Comparison of ENCODE assay signal across 1 cellular context in the genomic region with DNA sequence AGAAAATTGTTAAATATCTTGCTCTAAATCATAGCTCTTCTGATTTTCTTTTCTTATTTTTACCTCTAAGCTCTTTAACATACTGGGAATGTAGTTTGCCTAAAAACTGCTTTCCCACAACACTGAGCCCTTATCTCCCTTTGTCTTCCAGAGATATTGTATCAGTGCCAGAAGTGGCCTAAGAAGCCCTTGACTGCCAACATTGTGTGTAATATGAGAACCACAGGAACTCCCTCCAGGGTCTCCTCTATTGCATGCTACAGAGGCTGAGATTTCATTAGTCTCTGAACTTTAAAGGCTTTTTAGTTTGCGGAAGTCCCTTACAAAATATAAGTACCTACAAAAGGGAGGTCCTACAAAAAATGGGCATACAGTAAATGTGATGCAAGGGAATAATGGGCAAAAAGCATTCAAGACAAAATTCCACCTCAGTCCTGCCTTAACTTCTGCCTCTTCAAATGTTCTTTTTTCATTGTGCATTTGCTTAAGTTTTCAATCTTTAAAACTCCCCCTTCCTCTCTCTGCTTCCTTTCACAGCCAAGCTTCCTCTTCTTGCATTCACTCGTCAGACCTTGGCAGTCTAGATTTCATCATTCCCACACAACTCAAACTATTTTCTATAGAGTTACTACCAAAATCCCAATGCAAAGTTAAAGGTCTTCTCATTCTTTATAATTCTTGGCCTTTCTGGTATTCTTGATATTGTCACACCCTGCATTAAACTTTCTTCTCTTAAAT.
TF ChIP-seq lines count a peak whose summit lies in the region.

No MANE protein-coding gene starts in this region.

TF ChIP-seq in HEK293, 187 proteins besides CTCF, POLR2A, EP300 and RAD21 (continued from another document):
- TF ChIP-seq, protein P1, sequence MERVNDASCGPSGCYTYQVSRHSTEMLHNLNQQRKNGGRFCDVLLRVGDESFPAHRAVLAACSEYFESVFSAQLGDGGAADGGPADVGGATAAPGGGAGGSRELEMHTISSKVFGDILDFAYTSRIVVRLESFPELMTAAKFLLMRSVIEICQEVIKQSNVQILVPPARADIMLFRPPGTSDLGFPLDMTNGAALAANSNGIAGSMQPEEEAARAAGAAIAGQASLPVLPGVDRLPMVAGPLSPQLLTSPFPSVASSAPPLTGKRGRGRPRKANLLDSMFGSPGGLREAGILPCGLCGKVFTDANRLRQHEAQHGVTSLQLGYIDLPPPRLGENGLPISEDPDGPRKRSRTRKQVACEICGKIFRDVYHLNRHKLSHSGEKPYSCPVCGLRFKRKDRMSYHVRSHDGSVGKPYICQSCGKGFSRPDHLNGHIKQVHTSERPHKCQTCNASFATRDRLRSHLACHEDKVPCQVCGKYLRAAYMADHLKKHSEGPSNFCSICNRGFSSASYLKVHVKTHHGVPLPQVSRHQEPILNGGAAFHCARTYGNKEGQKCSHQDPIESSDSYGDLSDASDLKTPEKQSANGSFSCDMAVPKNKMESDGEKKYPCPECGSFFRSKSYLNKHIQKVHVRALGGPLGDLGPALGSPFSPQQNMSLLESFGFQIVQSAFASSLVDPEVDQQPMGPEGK (tag by site-specific recombination; IDR thresholded peaks at IDR 0.05), result 0 out of 2 replicates have a peak, but pooled peaks have one; percentile 11
- TF ChIP-seq ZNF366 (tag by site-specific recombination; conservative IDR thresholded peaks at IDR 0.05) (peak; percentile 83), MZF1 (tag by site-specific recombination; IDR thresholded peaks at IDR 0.05; ENCODE audit: borderline replicate concordance) (peak; percentile 63), ZBTB8A (tag by site-specific recombination; IDR thresholded peaks at IDR 0.05) (peak; percentile 82), KLF10 (tag by site-specific recombination; IDR thresholded peaks at IDR 0.05) (0 out of 2 replicates have a peak, but pooled peaks have one; percentile 36), ZNF184 (tag by site-specific recombination; IDR thresholded peaks at IDR 0.05) (peak; percentile 29; the same call in 1 of the 2 replicates), ZNF561 (tag by site-specific recombination; IDR thresholded peaks at IDR 0.05; ENCODE audit: borderline replicate concordance) (peak; percentile 68; the same call in 1 of the 2 replicates), ZXDB (tag by site-specific recombination; IDR thresholded peaks at IDR 0.05) (peak; percentile 75), ZNF76 (tag by site-specific recombination; IDR thresholded peaks at IDR 0.05; ENCODE audit: borderline replicate concordance, low read depth) (no peak), ZNF660 (tag by site-specific recombination; IDR thresholded peaks at IDR 0.05) (peak; percentile 92), ZNF394 (tag by site-specific recombination; IDR thresholded peaks at IDR 0.05; ENCODE audit: borderline replicate concordance) (peak; percentile 61; the same call in 1 of the 2 replicates)
- TF ChIP-seq, protein P2, sequence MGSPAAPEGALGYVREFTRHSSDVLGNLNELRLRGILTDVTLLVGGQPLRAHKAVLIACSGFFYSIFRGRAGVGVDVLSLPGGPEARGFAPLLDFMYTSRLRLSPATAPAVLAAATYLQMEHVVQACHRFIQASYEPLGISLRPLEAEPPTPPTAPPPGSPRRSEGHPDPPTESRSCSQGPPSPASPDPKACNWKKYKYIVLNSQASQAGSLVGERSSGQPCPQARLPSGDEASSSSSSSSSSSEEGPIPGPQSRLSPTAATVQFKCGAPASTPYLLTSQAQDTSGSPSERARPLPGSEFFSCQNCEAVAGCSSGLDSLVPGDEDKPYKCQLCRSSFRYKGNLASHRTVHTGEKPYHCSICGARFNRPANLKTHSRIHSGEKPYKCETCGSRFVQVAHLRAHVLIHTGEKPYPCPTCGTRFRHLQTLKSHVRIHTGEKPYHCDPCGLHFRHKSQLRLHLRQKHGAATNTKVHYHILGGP (tag by site-specific recombination; IDR thresholded peaks at IDR 0.05), result 0 out of 2 replicates have a peak, but pooled peaks have one; percentile 25
- TF ChIP-seq, protein P3, sequence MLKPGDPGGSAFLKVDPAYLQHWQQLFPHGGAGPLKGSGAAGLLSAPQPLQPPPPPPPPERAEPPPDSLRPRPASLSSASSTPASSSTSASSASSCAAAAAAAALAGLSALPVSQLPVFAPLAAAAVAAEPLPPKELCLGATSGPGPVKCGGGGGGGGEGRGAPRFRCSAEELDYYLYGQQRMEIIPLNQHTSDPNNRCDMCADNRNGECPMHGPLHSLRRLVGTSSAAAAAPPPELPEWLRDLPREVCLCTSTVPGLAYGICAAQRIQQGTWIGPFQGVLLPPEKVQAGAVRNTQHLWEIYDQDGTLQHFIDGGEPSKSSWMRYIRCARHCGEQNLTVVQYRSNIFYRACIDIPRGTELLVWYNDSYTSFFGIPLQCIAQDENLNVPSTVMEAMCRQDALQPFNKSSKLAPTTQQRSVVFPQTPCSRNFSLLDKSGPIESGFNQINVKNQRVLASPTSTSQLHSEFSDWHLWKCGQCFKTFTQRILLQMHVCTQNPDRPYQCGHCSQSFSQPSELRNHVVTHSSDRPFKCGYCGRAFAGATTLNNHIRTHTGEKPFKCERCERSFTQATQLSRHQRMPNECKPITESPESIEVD (tag by site-specific recombination; IDR thresholded peaks at IDR 0.05), result peak; percentile 99
- TF ChIP-seq, protein P4, sequence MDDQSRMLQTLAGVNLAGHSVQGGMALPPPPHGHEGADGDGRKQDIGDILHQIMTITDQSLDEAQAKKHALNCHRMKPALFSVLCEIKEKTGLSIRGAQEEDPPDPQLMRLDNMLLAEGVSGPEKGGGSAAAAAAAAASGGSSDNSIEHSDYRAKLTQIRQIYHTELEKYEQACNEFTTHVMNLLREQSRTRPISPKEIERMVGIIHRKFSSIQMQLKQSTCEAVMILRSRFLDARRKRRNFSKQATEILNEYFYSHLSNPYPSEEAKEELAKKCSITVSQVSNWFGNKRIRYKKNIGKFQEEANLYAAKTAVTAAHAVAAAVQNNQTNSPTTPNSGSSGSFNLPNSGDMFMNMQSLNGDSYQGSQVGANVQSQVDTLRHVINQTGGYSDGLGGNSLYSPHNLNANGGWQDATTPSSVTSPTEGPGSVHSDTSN (CRISPR knock-in tag; IDR thresholded peaks at IDR 0.05), result no peak
- TF ChIP-seq, protein P5, sequence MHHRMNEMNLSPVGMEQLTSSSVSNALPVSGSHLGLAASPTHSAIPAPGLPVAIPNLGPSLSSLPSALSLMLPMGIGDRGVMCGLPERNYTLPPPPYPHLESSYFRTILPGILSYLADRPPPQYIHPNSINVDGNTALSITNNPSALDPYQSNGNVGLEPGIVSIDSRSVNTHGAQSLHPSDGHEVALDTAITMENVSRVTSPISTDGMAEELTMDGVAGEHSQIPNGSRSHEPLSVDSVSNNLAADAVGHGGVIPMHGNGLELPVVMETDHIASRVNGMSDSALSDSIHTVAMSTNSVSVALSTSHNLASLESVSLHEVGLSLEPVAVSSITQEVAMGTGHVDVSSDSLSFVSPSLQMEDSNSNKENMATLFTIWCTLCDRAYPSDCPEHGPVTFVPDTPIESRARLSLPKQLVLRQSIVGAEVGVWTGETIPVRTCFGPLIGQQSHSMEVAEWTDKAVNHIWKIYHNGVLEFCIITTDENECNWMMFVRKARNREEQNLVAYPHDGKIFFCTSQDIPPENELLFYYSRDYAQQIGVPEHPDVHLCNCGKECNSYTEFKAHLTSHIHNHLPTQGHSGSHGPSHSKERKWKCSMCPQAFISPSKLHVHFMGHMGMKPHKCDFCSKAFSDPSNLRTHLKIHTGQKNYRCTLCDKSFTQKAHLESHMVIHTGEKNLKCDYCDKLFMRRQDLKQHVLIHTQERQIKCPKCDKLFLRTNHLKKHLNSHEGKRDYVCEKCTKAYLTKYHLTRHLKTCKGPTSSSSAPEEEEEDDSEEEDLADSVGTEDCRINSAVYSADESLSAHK (tag by site-specific recombination; IDR thresholded peaks at IDR 0.05), result peak; percentile 87
- TF ChIP-seq, protein P6, sequence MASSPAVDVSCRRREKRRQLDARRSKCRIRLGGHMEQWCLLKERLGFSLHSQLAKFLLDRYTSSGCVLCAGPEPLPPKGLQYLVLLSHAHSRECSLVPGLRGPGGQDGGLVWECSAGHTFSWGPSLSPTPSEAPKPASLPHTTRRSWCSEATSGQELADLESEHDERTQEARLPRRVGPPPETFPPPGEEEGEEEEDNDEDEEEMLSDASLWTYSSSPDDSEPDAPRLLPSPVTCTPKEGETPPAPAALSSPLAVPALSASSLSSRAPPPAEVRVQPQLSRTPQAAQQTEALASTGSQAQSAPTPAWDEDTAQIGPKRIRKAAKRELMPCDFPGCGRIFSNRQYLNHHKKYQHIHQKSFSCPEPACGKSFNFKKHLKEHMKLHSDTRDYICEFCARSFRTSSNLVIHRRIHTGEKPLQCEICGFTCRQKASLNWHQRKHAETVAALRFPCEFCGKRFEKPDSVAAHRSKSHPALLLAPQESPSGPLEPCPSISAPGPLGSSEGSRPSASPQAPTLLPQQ (tag by site-specific recombination; IDR thresholded peaks at IDR 0.05), result 0 out of 2 replicates have a peak, but pooled peaks have one; percentile 27
TF ChIP-seq in HEK293: peak in this region for 40.
